Comparison of ENCODE assay signal across 9 cellular contexts in the genomic region with DNA sequence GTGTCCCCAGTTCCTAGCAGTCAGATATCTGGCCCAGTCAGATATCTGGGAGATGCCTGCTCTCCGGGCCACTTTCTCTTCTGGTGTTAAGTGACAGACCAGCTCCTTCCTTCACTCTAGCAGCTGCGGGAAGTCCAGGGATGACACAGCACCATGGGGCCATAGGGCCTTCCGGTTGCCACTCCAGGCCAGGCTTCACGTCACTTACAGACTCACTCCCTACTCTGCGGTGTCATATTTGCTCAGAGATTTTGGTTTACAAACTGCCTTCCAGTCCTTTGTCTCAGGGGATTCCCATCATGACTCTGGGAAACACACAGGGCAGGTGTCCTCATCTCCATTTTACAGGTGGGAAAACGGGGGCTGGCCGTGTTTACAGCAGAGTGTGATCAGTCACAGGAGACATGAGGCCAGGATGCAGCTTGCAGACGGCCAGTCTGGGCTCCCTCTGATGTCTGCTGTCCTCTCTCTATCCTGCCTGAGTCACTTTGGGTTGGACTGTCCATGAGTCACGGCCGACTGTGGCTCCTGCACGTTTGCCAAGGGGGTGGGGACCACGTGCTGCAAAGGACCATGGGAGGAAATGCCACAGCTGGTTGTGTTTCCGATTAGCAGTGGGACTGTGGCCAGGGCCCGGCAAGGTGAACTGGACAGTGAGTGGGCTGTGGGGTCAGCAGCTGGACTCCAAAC. TPM values are rescaled to one million over a fixed set of nuclear protein-coding genes. Genes with fewer than 3 reads are reported as not detected.
DNase-seq lines count a peak whose midpoint lies in the region; ATAC-seq and TF ChIP-seq lines count a peak whose summit lies in the region.
"Had no signal": no experiment of that assay in that cellular context is flagged by ENCODE, and none has a peak within 500 bp of the region (broad histone marks: within the 10 kb centered on the region; RNA-seq: fewer than 3 reads in every experiment).

No MANE protein-coding gene starts in this region.

- H3K27ac Mint-ChIP-seq in activated T-helper 1 cell treated with anti-CD3 and anti-CD28 coated beads, Interleukin-12 subunit alpha, Interleukin-12 subunit beta, Interleukin-2, Interleukin-4 antibody, amounts not matched to agents 30 ng/mL and 10 ng/mL and 1 ng/mL, durations not matched to agents 14 hours and 24 hours and 36 hours, result peak overlapping the region; percentile 77
- H3K27ac Mint-ChIP-seq: memory B cell had no signal

- peak overlapping the region; percentile 49 to 89 (median 78) for H3K4me2 ChIP-seq in BLaER1 treated with 17β-estradiol and CSF1 and Interleukin-3, amounts not matched to agents 10 nM and 100 nM

- H3K9ac ChIP-seq in BLaER1 treated with 17β-estradiol and CSF1 and Interleukin-3, amounts not matched to agents 10 nM and 100 nM, result peak overlapping the region in 10 of 11 experiments; percentile 29 to 70 (median 54); a peak in 17 of 22 replicates
- H3K9ac ChIP-seq in HUES48 (ENCODE audit: low read depth, low read length) (no peak overlapping the region), skeletal muscle tissue (ENCODE audit: low read depth in 1 of 3, low read length in 3 of 3) (peak overlapping the region; percentile 75 to 83 (median 75))

- H3K36me3 Mint-ChIP-seq in activated T-helper 1 cell treated with anti-CD3 and anti-CD28 coated beads, Interleukin-12 subunit alpha, Interleukin-12 subunit beta, Interleukin-2, Interleukin-4 antibody, amounts not matched to agents 30 ng/mL and 10 ng/mL and 1 ng/mL, durations not matched to agents 14 hours and 24 hours and 36 hours (ENCODE audit: low read depth), result peaks cover 5% of the 10 kb centered on the region

- peaks cover 20 to 35% (median 25%) of the 10 kb centered on the region in 11 experiments for H3K9me3 ChIP-seq in BLaER1 treated with 17β-estradiol and CSF1 and Interleukin-3, amounts not matched to agents 10 nM and 100 nM (replicated peaks in 1 of 11)
- H3K9me3 ChIP-seq in HUES48 (ENCODE audit: control insufficient read depth, insufficient read depth, low read length), result peaks cover 30% of the 10 kb centered on the region
- peaks cover 0 to 16% (median 12%) of the 10 kb centered on the region in 11 donors for H3K9me3 ChIP-seq in heart right ventricle
- H3K9me3 ChIP-seq in skeletal muscle tissue (ENCODE audit: control insufficient read depth in 3 of 3, low read length in 3 of 3), result no peaks in the 10 kb centered on the region

- H3K27ac ChIP-seq in BLaER1 treated with 17β-estradiol and CSF1 and Interleukin-3, amounts not matched to agents 10 nM and 100 nM, result peak overlapping the region; percentile 54 to 82 (median 69)
- H3K27ac ChIP-seq in HUES48 (ENCODE audit: low read depth, low read length), result peak overlapping the region; percentile 18
- peak overlapping the region; percentile 84 to 99 (median 94) for H3K27ac ChIP-seq in heart right ventricle
- peak overlapping the region; percentile 96 for H3K27ac ChIP-seq in skeletal muscle tissue (ENCODE audit: low read depth, low read length)

- peaks cover 9% of the 10 kb centered on the region for H3K9me3 Mint-ChIP-seq in activated T-helper 1 cell treated with anti-CD3 and anti-CD28 coated beads, Interleukin-12 subunit alpha, Interleukin-12 subunit beta, Interleukin-2, Interleukin-4 antibody, amounts not matched to agents 30 ng/mL and 10 ng/mL and 1 ng/mL, durations not matched to agents 14 hours and 24 hours and 36 hours

- no peaks in the 10 kb centered on the region for H3K27me3 Mint-ChIP-seq in activated T-helper 1 cell treated with anti-CD3 and anti-CD28 coated beads, Interleukin-12 subunit alpha, Interleukin-12 subunit beta, Interleukin-2, Interleukin-4 antibody, amounts not matched to agents 30 ng/mL and 10 ng/mL and 1 ng/mL, durations not matched to agents 14 hours and 24 hours and 36 hours (ENCODE audit: insufficient read depth)
- H3K27me3 Mint-ChIP-seq: memory B cell had no signal

- peak; percentile 90 to 94 (median 91) for ATAC-seq in heart right ventricle
- no peak for ATAC-seq in GM19467 (IDR thresholded peaks at IDR 0.05; ENCODE audit: unreplicated experiment)

- 5 to 6% methylated on average over 14 of the region's 14 CpGs for WGBS in heart right ventricle, 2 donors

- H3K4me3 ChIP-seq in BLaER1 treated with 17β-estradiol and CSF1 and Interleukin-3, amounts not matched to agents 10 nM and 100 nM, result peak overlapping the region in 2 of 10 experiments; percentile 1 to 49; a peak in 3 of 20 replicates
- H3K4me3 ChIP-seq in HUES48 (ENCODE audit: low read depth, low read length) (no peak overlapping the region), heart right ventricle (peak overlapping the region in 6 of 10 donors; percentile 9 to 18 (median 14)), skeletal muscle tissue (ENCODE audit: low read length in 3 of 3) (peak overlapping the region; percentile 56 to 70 (median 59))

- H3K27me3 ChIP-seq in BLaER1 treated with 17β-estradiol and CSF1 and Interleukin-3, amounts not matched to agents 10 nM and 100 nM, result no peaks in the 10 kb centered on the region
- H3K27me3 ChIP-seq in HUES48 (ENCODE audit: control insufficient read depth, insufficient read depth, low read length) (no peaks in the 10 kb centered on the region), heart right ventricle (no peaks in the 10 kb centered on the region), skeletal muscle tissue (ENCODE audit: control insufficient read depth in 3 of 3, insufficient read depth in 3 of 3, low read length in 3 of 3) (no peaks in the 10 kb centered on the region)

- TF ChIP-seq CTCF in heart right ventricle (IDR thresholded peaks at IDR 0.05), result no peak

- H3K4me1 ChIP-seq in BLaER1 treated with 17β-estradiol and CSF1 and Interleukin-3, amounts not matched to agents 10 nM and 100 nM, result peaks cover 70 to 97% (median 80%) of the 10 kb centered on the region in 10 experiments
- no peaks in the 10 kb centered on the region for H3K4me1 ChIP-seq in HUES48 (ENCODE audit: control insufficient read depth, insufficient read depth, low read length)
- peaks cover 19 to 78% (median 71%) of the 10 kb centered on the region in 9 donors for H3K4me1 ChIP-seq in heart right ventricle
- peaks cover 52 to 68% (median 64%) of the 10 kb centered on the region in 3 donors for H3K4me1 ChIP-seq in skeletal muscle tissue (ENCODE audit: control insufficient read depth in 3 of 3, insufficient read depth in 3 of 3, low read length in 3 of 3)

- DNase-seq in activated T-helper 1 cell treated with anti-CD3 and anti-CD28 coated beads, Interleukin-12 subunit alpha, Interleukin-12 subunit beta, Interleukin-2, Interleukin-4 antibody, amounts not matched to agents 30 ng/mL and 10 ng/mL and 1 ng/mL, durations not matched to agents 14 hours and 24 hours and 36 hours (ENCODE audit: low spot score), result no peak
- DNase-seq in heart right ventricle (peak; percentile 93 to 96), cerebellum (ENCODE audit: low spot score) (no peak), OCI-M2 (lab: John Stamatoyannopoulos, UW; ENCODE audit: unreplicated experiment) (no peak)

- no peaks in the 10 kb centered on the region for H4K20me1 ChIP-seq in BLaER1 treated with 17β-estradiol and CSF1 and Interleukin-3, amounts not matched to agents 10 nM and 100 nM

- intact Hi-C loops in activated T-helper 1 cell treated with anti-CD3 and anti-CD28 coated beads, Interleukin-12 subunit alpha, Interleukin-12 subunit beta, Interleukin-2, Interleukin-4 antibody, amounts not matched to agents 30 ng/mL and 10 ng/mL and 1 ng/mL, durations not matched to agents 14 hours and 24 hours and 36 hours (cut with micrococcal nuclease), result no loop called here
- intact Hi-C loops in heart right ventricle (cut with DNase I), result no loop called here

- peaks cover 0 to 13% (median 6%) of the 10 kb centered on the region in 11 experiments; a peak in 9 of 22 replicates for H3K36me3 ChIP-seq in BLaER1 treated with 17β-estradiol and CSF1 and Interleukin-3, amounts not matched to agents 10 nM and 100 nM
- H3K36me3 ChIP-seq in HUES48 (ENCODE audit: control insufficient read depth, insufficient read depth, low read length), result no peaks in the 10 kb centered on the region
- no peaks in the 10 kb centered on the region for H3K36me3 ChIP-seq in heart right ventricle
- no peaks in the 10 kb centered on the region for H3K36me3 ChIP-seq in skeletal muscle tissue (ENCODE audit: control insufficient read depth in 3 of 3, insufficient read depth in 3 of 3, low read length in 3 of 3)

- no peak overlapping the region for H3K4me3 Mint-ChIP-seq in activated T-helper 1 cell treated with anti-CD3 and anti-CD28 coated beads, Interleukin-12 subunit alpha, Interleukin-12 subunit beta, Interleukin-2, Interleukin-4 antibody, amounts not matched to agents 30 ng/mL and 10 ng/mL and 1 ng/mL, durations not matched to agents 14 hours and 24 hours and 36 hours
- H3K4me3 Mint-ChIP-seq: memory B cell had no signal

- peaks cover 28% of the 10 kb centered on the region for H3K4me1 Mint-ChIP-seq in activated T-helper 1 cell treated with anti-CD3 and anti-CD28 coated beads, Interleukin-12 subunit alpha, Interleukin-12 subunit beta, Interleukin-2, Interleukin-4 antibody, amounts not matched to agents 30 ng/mL and 10 ng/mL and 1 ng/mL, durations not matched to agents 14 hours and 24 hours and 36 hours (ENCODE audit: low read depth)

RNA-seq across cellular contexts. Expression of gene TBC1D22A, which starts 8.2 kb away (rescaled TPM):
- 42.4 and 48.1 TPM in 2 replicates for total RNA-seq in activated T-helper 1 cell treated with anti-CD3 and anti-CD28 coated beads, Interleukin-12 subunit alpha, Interleukin-12 subunit beta, Interleukin-2, Interleukin-4 antibody, amounts not matched to agents 30 ng/mL and 10 ng/mL and 1 ng/mL, durations not matched to agents 14 hours and 24 hours and 36 hours
- total RNA-seq in heart right ventricle (10 to 100 TPM; 14.6 to 27.9 (median 18.0) TPM), skeletal muscle tissue (6.8 TPM), cerebellum (8.2 TPM)
- 10 to 100 TPM in 1 of 2 donors, 1 to 10 TPM in 1; 7.2 to 13.2 TPM for polyA plus RNA-seq in heart right ventricle

RNA-seq across cellular contexts. Expression of gene CERK, which starts 16.2 kb away (rescaled TPM):
- total RNA-seq in activated T-helper 1 cell treated with anti-CD3 and anti-CD28 coated beads, Interleukin-12 subunit alpha, Interleukin-12 subunit beta, Interleukin-2, Interleukin-4 antibody, amounts not matched to agents 30 ng/mL and 10 ng/mL and 1 ng/mL, durations not matched to agents 14 hours and 24 hours and 36 hours, result 69.6 and 76.5 TPM in 2 replicates
- total RNA-seq in heart right ventricle (10 to 100 TPM; 50.9 to 97.0 (median 74.2) TPM), skeletal muscle tissue (18.3 TPM), cerebellum (49.4 TPM)
- 10 to 100 TPM; 21.5 to 55.3 TPM for polyA plus RNA-seq in heart right ventricle

Comparison
In these comparisons a context has a peak if more than half of its experiments do, and no peak if none do; other contexts are left out.
1. H3K27ac ChIP-seq: peak in every context shown above with its lines; median percentile 96 in skeletal muscle tissue; 94 in heart right ventricle; 69 in BLaER1 treated with 17β-estradiol and CSF1 and Interleukin-3, amounts not matched to agents 10 nM and 100 nM; 18 in HUES48.
2. DNase-seq: peak in heart right ventricle (2 of 2); none in activated T-helper 1 cell treated with anti-CD3 and anti-CD28 coated beads, Interleukin-12 subunit alpha, Interleukin-12 subunit beta, Interleukin-2, Interleukin-4 antibody, amounts not matched to agents 30 ng/mL and 10 ng/mL and 1 ng/mL, durations not matched to agents 14 hours and 24 hours and 36 hours (single experiment), cerebellum (single experiment) and OCI-M2 (single experiment).